Comparison of ENCODE assay signal across 34 cellular contexts in genomic region chr20:4708036-4708435, GRCh38. TPM values are rescaled to one million over a fixed set of nuclear protein-coding genes. Genes with fewer than 3 reads are reported as not detected.
"Had no signal": no experiment of that assay in that cellular context is flagged by ENCODE, and none has a peak within 500 bp of the region (broad histone marks: within the 10 kb centered on the region; RNA-seq: fewer than 3 reads in every experiment).

No MANE protein-coding gene starts in this region.

- H3K27me3 ChIP-seq: brain microvascular endothelial cell, dorsolateral prefrontal cortex, gastroesophageal sphincter had no signal

- H3K27ac ChIP-seq: brain microvascular endothelial cell, coronary artery, epithelial cell of prostate, esophagus squamous epithelium, gastroesophageal sphincter had no signal

- H3K4me3 ChIP-seq: coronary artery, dorsolateral prefrontal cortex, esophagus squamous epithelium, gastroesophageal sphincter had no signal

- FAIRE-seq: astrocyte, bronchial epithelial cell, endometrium, endothelial cell of umbilical vein had no signal

- ATAC-seq: activated CD4-positive, alpha-beta T cell treated with anti-CD3 and anti-CD28 coated beads for 36 hours; activated CD8-positive, alpha-beta T cell treated with anti-CD3 and anti-CD28 coated beads, Interleukin-2, amount 10 ng/mL, durations not matched to agents 7 days and 5 days; activated T-cell treated with anti-CD3 and anti-CD28 coated beads, Interleukin-2, amount 50 U/mL, for 4 hours; activated T-helper 17 cell treated with anti-CD3 and anti-CD28 coated beads, Interleukin-2, amount 50 U/mL, for 72 hours; effector memory CD8-positive, alpha-beta T cell; gastroesophageal sphincter had no signal

- H3K9me3 ChIP-seq: esophagus squamous epithelium had no signal

- H3K36me3 Mint-ChIP-seq: activated CD4-positive, alpha-beta memory T cell treated with anti-CD3 and anti-CD28 coated beads for 36 hours had no signal

- H3K9me3 Mint-ChIP-seq: activated CD4-positive, alpha-beta T cell treated with anti-CD3 and anti-CD28 coated beads, Interleukin-2, amount 10 ng/mL, durations not matched to agents 24 days and 14 days; dendritic cell treated with granulocyte-macrophage colony-stimulating factor and Interleukin-4, amounts not matched to agents 40 ng/mL and 50 ng/mL, for 4 days; effector memory CD8-positive, alpha-beta T cell had no signal

- H3K36me3 ChIP-seq: brain microvascular endothelial cell, esophagus squamous epithelium, gastroesophageal sphincter had no signal

- H3K27ac Mint-ChIP-seq: activated CD4-positive, alpha-beta memory T cell treated with anti-CD3 and anti-CD28 coated beads for 36 hours; activated CD4-positive, alpha-beta T cell treated with anti-CD3 and anti-CD28 coated beads for 36 hours; activated CD4-positive, alpha-beta T cell treated with anti-CD3 and anti-CD28 coated beads, Interleukin-2, amount 10 ng/mL, durations not matched to agents 24 days and 14 days; activated CD8-positive, alpha-beta T cell treated with anti-CD3 and anti-CD28 coated beads, Interleukin-2, amount 10 ng/mL, durations not matched to agents 7 days and 5 days; activated naive CD8-positive, alpha-beta T cell; activated T-helper 17 cell treated with anti-CD3 and anti-CD28 coated beads, Interleukin-2, amount 50 U/mL, for 72 hours; dendritic cell treated with granulocyte-macrophage colony-stimulating factor and Interleukin-4, amounts not matched to agents 40 ng/mL and 50 ng/mL, for 4 days; effector memory CD8-positive, alpha-beta T cell had no signal

- DNase-seq: activated CD4-positive, alpha-beta memory T cell treated with anti-CD3 and anti-CD28 coated beads for 36 hours; activated CD4-positive, alpha-beta T cell treated with anti-CD3 and anti-CD28 coated beads for 36 hours; activated CD4-positive, alpha-beta T cell treated with anti-CD3 and anti-CD28 coated beads, Interleukin-2, amount 10 ng/mL, durations not matched to agents 24 days and 14 days; activated CD4-positive, CD25-positive, alpha-beta regulatory T cell; activated CD4-positive, CD25-positive, alpha-beta regulatory T cell treated with anti-CD3 and anti-CD28 coated beads, Interleukin-2, amount 50 U/mL, for 72 hours; activated CD8-positive, alpha-beta T cell treated with anti-CD3 and anti-CD28 coated beads, Interleukin-2, amount 10 ng/mL, durations not matched to agents 7 days and 5 days; activated effector memory CD4-positive, alpha-beta T cell treated with Interleukin-2 at 50 U/mL for 16 hours; activated gamma-delta T cell treated with Interleukin-2 at 50 U/mL for 16 hours; activated naive CD4-positive, alpha-beta T cell treated with anti-CD3 and anti-CD28 coated beads, Interleukin-2, amount 50 U/mL, for 16 hours; activated naive CD4-positive, alpha-beta T cell treated with Interleukin-2 at 50 U/mL for 16 hours; activated T-cell treated with anti-CD3 and anti-CD28 coated beads, Interleukin-2, amount 50 U/mL, for 4 hours; amniotic stem cell; anterior cingulate cortex; brain microvascular endothelial cell; dorsolateral prefrontal cortex; effector memory CD8-positive, alpha-beta T cell; esophagus squamous epithelium; foreskin melanocyte; T-helper 2 cell had no signal

- H3K27me3 Mint-ChIP-seq: activated CD4-positive, alpha-beta memory T cell treated with anti-CD3 and anti-CD28 coated beads for 36 hours; activated CD4-positive, alpha-beta T cell treated with anti-CD3 and anti-CD28 coated beads, Interleukin-2, amount 10 ng/mL, durations not matched to agents 24 days and 14 days; activated naive CD8-positive, alpha-beta T cell; activated T-helper 17 cell treated with anti-CD3 and anti-CD28 coated beads, Interleukin-2, amount 50 U/mL, for 72 hours; dendritic cell treated with granulocyte-macrophage colony-stimulating factor and Interleukin-4, amounts not matched to agents 40 ng/mL and 50 ng/mL, for 4 days had no signal

- H3K4me3 Mint-ChIP-seq: activated CD4-positive, alpha-beta memory T cell treated with anti-CD3 and anti-CD28 coated beads for 36 hours; activated CD4-positive, alpha-beta T cell treated with anti-CD3 and anti-CD28 coated beads for 36 hours; activated CD4-positive, alpha-beta T cell treated with anti-CD3 and anti-CD28 coated beads, Interleukin-2, amount 10 ng/mL, durations not matched to agents 24 days and 14 days; activated CD8-positive, alpha-beta T cell treated with anti-CD3 and anti-CD28 coated beads, Interleukin-2, amount 10 ng/mL, durations not matched to agents 7 days and 5 days; activated naive CD8-positive, alpha-beta T cell; activated T-cell treated with anti-CD3 and anti-CD28 coated beads, Interleukin-2, amount 50 U/mL, for 4 hours; activated T-helper 17 cell treated with anti-CD3 and anti-CD28 coated beads, Interleukin-2, amount 50 U/mL, for 72 hours; central memory CD8-positive, alpha-beta T cell; dendritic cell treated with granulocyte-macrophage colony-stimulating factor and Interleukin-4, amounts not matched to agents 40 ng/mL and 50 ng/mL, for 4 days; effector memory CD8-positive, alpha-beta T cell had no signal

RNA-seq across cellular contexts. Expression of gene PRND, which starts 13.7 kb away (rescaled TPM):
- total RNA-seq: activated CD4-positive, alpha-beta memory T cell treated with anti-CD3 and anti-CD28 coated beads for 36 hours; activated CD4-positive, alpha-beta T cell treated with anti-CD3 and anti-CD28 coated beads for 36 hours; activated CD4-positive, alpha-beta T cell treated with anti-CD3 and anti-CD28 coated beads, Interleukin-2, amount 10 ng/mL, durations not matched to agents 24 days and 14 days; activated CD8-positive, alpha-beta T cell treated with anti-CD3 and anti-CD28 coated beads, Interleukin-2, amount 10 ng/mL, durations not matched to agents 7 days and 5 days; activated T-cell treated with anti-CD3 and anti-CD28 coated beads, Interleukin-2, amount 50 U/mL, for 4 hours; activated T-helper 17 cell treated with anti-CD3 and anti-CD28 coated beads, Interleukin-2, amount 50 U/mL, for 72 hours; astrocyte; bronchial epithelial cell; esophagus squamous epithelium; fibroblast of lung; fibroblast of villous mesenchyme; gastroesophageal sphincter; T-helper 1 cell treated with Interleukin-12 subunit alpha and Interleukin-12 subunit beta and Interleukin-4 antibody, amounts not matched to agents 30 ng/mL and 1 ng/mL, for 36 hours had no signal
- polyA plus RNA-seq: endothelial cell of umbilical vein, esophagus, fibroblast of lung had no signal
